In genomic region chr15:101540480-101541239, GRCh38 we compare ENCODE assay signal across 16 cellular contexts. TPM values are rescaled to one million over a fixed set of nuclear protein-coding genes. Genes with fewer than 3 reads are reported as not detected.
DNase-seq lines count a peak whose midpoint lies in the region; ATAC-seq, FAIRE-seq and TF ChIP-seq lines count a peak whose summit lies in the region.
"Had no signal": no experiment of that assay in that cellular context is flagged by ENCODE, and none has a peak within 500 bp of the region (broad histone marks: within the 10 kb centered on the region; RNA-seq: fewer than 3 reads in every experiment).

No MANE protein-coding gene starts in this region.

- intact Hi-C loops in Right ventricle myocardium superior (cut with DNase I): loop anchor here (5.0 kb wide), 1 partner anchor 102 kb away; no protein-coding TSS in a partner anchor
- intact Hi-C loops in sciatic nerve (cut with DNase I): no loop called here
- intact Hi-C loops in kidney (cut with DNase I): no loop called here

- no peak for FAIRE-seq in kidney (lab: Jason Lieb, UNC)
- FAIRE-seq: endothelial cell of umbilical vein had no signal

- H3K4me1 ChIP-seq in right atrium auricular region: no peaks in the 10 kb centered on the region
- H3K4me1 ChIP-seq in kidney (ENCODE audit: control insufficient read depth in 1 of 2, insufficient read depth in 1 of 2, low read depth in 1 of 2, low read length in 2 of 2): no peaks in the 10 kb centered on the region

- H3K27ac Mint-ChIP-seq in stimulated activated effector memory CD8-positive, alpha-beta T cell treated with anti-CD3 and anti-CD28 coated beads, Interleukin-12 subunit alpha, Interleukin-12 subunit beta, amount 100 ng/mL, for 72 hours: no peak overlapping the region
- H3K27ac Mint-ChIP-seq: activated CD4-positive, alpha-beta memory T cell treated with anti-CD3 and anti-CD28 coated beads for 36 hours had no signal

- peaks cover 5% of the 10 kb centered on the region for H3K36me3 Mint-ChIP-seq in stimulated activated effector memory CD8-positive, alpha-beta T cell treated with anti-CD3 and anti-CD28 coated beads, Interleukin-12 subunit alpha, Interleukin-12 subunit beta, amount 100 ng/mL, for 72 hours
- H3K36me3 Mint-ChIP-seq: activated CD4-positive, alpha-beta memory T cell treated with anti-CD3 and anti-CD28 coated beads for 36 hours; naive thymus-derived CD8-positive, alpha-beta T cell had no signal

- H3K4me3 Mint-ChIP-seq in stimulated activated effector memory CD8-positive, alpha-beta T cell treated with anti-CD3 and anti-CD28 coated beads, Interleukin-12 subunit alpha, Interleukin-12 subunit beta, amount 100 ng/mL, for 72 hours: no peak overlapping the region
- H3K4me3 Mint-ChIP-seq: activated CD4-positive, alpha-beta memory T cell treated with anti-CD3 and anti-CD28 coated beads for 36 hours; naive thymus-derived CD8-positive, alpha-beta T cell had no signal

- no peaks in the 10 kb centered on the region for H3K4me1 Mint-ChIP-seq in stimulated activated effector memory CD8-positive, alpha-beta T cell treated with anti-CD3 and anti-CD28 coated beads, Interleukin-12 subunit alpha, Interleukin-12 subunit beta, amount 100 ng/mL, for 72 hours

- ATAC-seq in Right ventricle myocardium superior (ENCODE audit: poor library complexity) (peak; percentile 70), sciatic nerve (no peak)
- ATAC-seq in stimulated activated effector memory CD8-positive, alpha-beta T cell treated with anti-CD3 and anti-CD28 coated beads, Interleukin-12 subunit alpha, Interleukin-12 subunit beta, amount 100 ng/mL, for 72 hours: peak; percentile 32
- ATAC-seq: naive thymus-derived CD8-positive, alpha-beta T cell had no signal

- no peak overlapping the region for H3K27ac ChIP-seq in right atrium auricular region
- no peak overlapping the region for H3K27ac ChIP-seq in kidney (ENCODE audit: low read depth in 2 of 2, low read length in 2 of 2)

- H3K9me3 ChIP-seq in right atrium auricular region (no peaks in the 10 kb centered on the region), kidney (ENCODE audit: control insufficient read depth in 1 of 2, low read length in 2 of 2) (peaks cover 0 to 3% of the 10 kb centered on the region in 2 donors)

- H3K27me3 ChIP-seq in right atrium auricular region: no peaks in the 10 kb centered on the region

- no peaks in the 10 kb centered on the region for H3K9me3 Mint-ChIP-seq in stimulated activated effector memory CD8-positive, alpha-beta T cell treated with anti-CD3 and anti-CD28 coated beads, Interleukin-12 subunit alpha, Interleukin-12 subunit beta, amount 100 ng/mL, for 72 hours
- H3K9me3 Mint-ChIP-seq: activated CD4-positive, alpha-beta memory T cell treated with anti-CD3 and anti-CD28 coated beads for 36 hours had no signal

- H3K9ac ChIP-seq in kidney (ENCODE audit: low read length in 2 of 2): no peak overlapping the region

- DNase-seq in Right ventricle myocardium superior: no peak
- DNase-seq in right atrium auricular region (ENCODE audit: low spot score): no peak
- peak; percentile 52 for DNase-seq in RPMI8226
- no peak for DNase-seq in fibroblast of villous mesenchyme (ENCODE audit: low read depth)
- no peak for DNase-seq in stimulated activated effector memory CD8-positive, alpha-beta T cell treated with anti-CD3 and anti-CD28 coated beads, Interleukin-12 subunit alpha, Interleukin-12 subunit beta, amount 100 ng/mL, for 72 hours (ENCODE audit: low spot score in 2 of 2)
- no peak for DNase-seq in sciatic nerve (ENCODE audit: low spot score)
- DNase-seq in kidney: no peak
- DNase-seq in COLO668 (lab: John Stamatoyannopoulos, UW; ENCODE audit: unreplicated experiment): no peak
- DNase-seq: activated CD4-positive, alpha-beta memory T cell treated with anti-CD3 and anti-CD28 coated beads for 36 hours; activated effector memory CD4-positive, alpha-beta T cell treated with Interleukin-2 at 50 U/mL for 16 hours; amygdala; GF-D8; mammary epithelial cell; NCI-H1694 treated with DMSO at 0.1 percent for 48 hours had no signal

- TF ChIP-seq CTCF in right atrium auricular region (IDR thresholded peaks at IDR 0.05) (peak in 1 of 2 donors; percentile 32), fibroblast of villous mesenchyme (IDR thresholded peaks at IDR 0.05; ENCODE audit: insufficient read depth, low read depth, low read length) (peak; percentile 8), kidney (IDR thresholded peaks at IDR 0.05; ENCODE audit: borderline replicate concordance, extremely low read depth, insufficient read depth) (no peak)

- H3K36me3 ChIP-seq in right atrium auricular region: no peaks in the 10 kb centered on the region
- no peaks in the 10 kb centered on the region for H3K36me3 ChIP-seq in kidney (ENCODE audit: control insufficient read depth in 1 of 2, insufficient read depth in 2 of 2, low read length in 2 of 2)

- H3K4me3 ChIP-seq in right atrium auricular region (no peak overlapping the region), fibroblast of villous mesenchyme (ENCODE audit: low read depth, low read length) (no peak overlapping the region), kidney (ENCODE audit: low read length in 2 of 2) (no peak overlapping the region)

RNA-seq across cellular contexts. Expression of gene PCSK6, which starts 51.2 kb away (rescaled TPM):
- total RNA-seq in Right ventricle myocardium superior (34.7 TPM), right atrium auricular region (10 to 100 TPM; 14.4 to 19.9 TPM), fibroblast of villous mesenchyme (7.7 and 10.4 TPM in 2 replicates), sciatic nerve (13.9 TPM), kidney (7.3 TPM)
- 3.8 TPM for polyA plus RNA-seq in kidney (ENCODE audit: insufficient read depth, low read depth, low replicate concordance)
